ENCODE assay signal across 9 cellular contexts in genomic region chr5:95884021-95884333, GRCh38.
DNase-seq lines count a peak whose midpoint lies in the region; ATAC-seq and TF ChIP-seq lines count a peak whose summit lies in the region.
"Had no signal": no experiment of that assay in that cellular context is flagged by ENCODE, and none has a peak within 500 bp of the region (broad histone marks: within the 10 kb centered on the region; RNA-seq: fewer than 3 reads in every experiment).

No MANE protein-coding gene starts in this region.

- peak; percentile 75 for ATAC-seq in GM21825 (IDR thresholded peaks at IDR 0.05; ENCODE audit: unreplicated experiment)
- ATAC-seq in GM19467 (IDR thresholded peaks at IDR 0.05; ENCODE audit: unreplicated experiment) = no peak

- WGBS in testis, 2 donors = 66 to 68% methylated on average over 4 of the region's 4 CpGs

- DNase-seq in GM13977 (ENCODE audit: low spot score) = peak; percentile 31
- peak; percentile 37 for DNase-seq in MV-4-11 (lab: John Stamatoyannopoulos, UW)
- peak; percentile 24 for DNase-seq in left kidney (ENCODE audit: low read depth, low spot score)
- DNase-seq in islet precursor cell = no peak
- no peak for DNase-seq in cerebellum (ENCODE audit: low spot score)
- DNase-seq in testis = no peak
- DNase-seq: MM.1S had no signal

- intact Hi-C loops in testis (cut with DNase I; ENCODE audit: low total_unique reads) = no loop called here

- H3K4me1 ChIP-seq in testis = no peaks in the 10 kb centered on the region

- no peaks in the 10 kb centered on the region for H3K27me3 ChIP-seq in testis

- TF ChIP-seq CTCF in GM13977 (IDR thresholded peaks at IDR 0.05; ENCODE audit: extremely low read depth, insufficient read depth, missing control alignments) = no peak
- no peak for TF ChIP-seq CTCF in testis (IDR thresholded peaks at IDR 0.05)

- TF ChIP-seq POLR2A in testis (IDR thresholded peaks at IDR 0.05) = no peak

- no peaks in the 10 kb centered on the region for H3K36me3 ChIP-seq in testis (ENCODE audit: low read depth, missing control alignments)

- H3K4me3 ChIP-seq in testis = no peak overlapping the region

- in situ Hi-C loops in GM13977 (cut with MboI; ENCODE audit: low pct_unique_long_range_greater_than_20kb, low sequenced_read_pairs, unreplicated experiment) = no loop called here

- H3K9me3 ChIP-seq in testis = no peaks in the 10 kb centered on the region

- H3K27ac ChIP-seq in testis = no peak overlapping the region

Comparison
In these comparisons a context has a peak if more than half of its experiments do, and no peak if none do; other contexts are left out.
1. DNase-seq: peak in GM13977 (single experiment), MV-4-11 (single experiment) and left kidney (single experiment); none in islet precursor cell (single experiment), cerebellum (single experiment) and testis (single experiment).